1 cellular context compared by ENCODE assay signal in the genomic region with DNA sequence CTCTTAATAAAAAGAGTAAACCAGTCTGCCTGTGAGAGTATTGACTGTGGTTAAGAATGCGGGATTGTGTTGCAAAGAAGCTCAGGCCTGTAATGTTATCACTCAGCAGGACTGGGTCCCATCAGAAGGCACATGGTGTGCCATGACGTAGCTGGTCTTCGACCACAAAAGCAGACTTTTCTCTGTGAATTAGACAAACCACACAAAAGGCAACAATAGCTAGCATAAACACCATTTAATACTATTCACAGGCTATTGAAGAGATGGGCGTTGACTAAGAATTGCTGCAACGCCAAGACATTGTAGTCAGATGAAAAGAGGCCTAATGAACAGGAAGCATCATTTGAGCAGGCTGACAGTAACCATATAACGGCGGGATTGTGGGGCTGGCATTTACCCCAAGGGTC.
TF ChIP-seq lines count a peak whose summit lies in the region.

No MANE protein-coding gene starts in this region.

TF ChIP-seq in WTC11, 78 proteins besides CTCF, POLR2A, EP300 and RAD21 (continued from another document):
- TF ChIP-seq GTF2I (CRISPR knock-in tag; conservative IDR thresholded peaks at IDR 0.05): no peak
- TF ChIP-seq, protein P1, sequence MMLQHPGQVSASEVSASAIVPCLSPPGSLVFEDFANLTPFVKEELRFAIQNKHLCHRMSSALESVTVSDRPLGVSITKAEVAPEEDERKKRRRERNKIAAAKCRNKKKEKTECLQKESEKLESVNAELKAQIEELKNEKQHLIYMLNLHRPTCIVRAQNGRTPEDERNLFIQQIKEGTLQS (CRISPR knock-in tag; conservative IDR thresholded peaks at IDR 0.05): no peak
- no peak for TF ChIP-seq SOX15 (CRISPR knock-in tag; IDR thresholded peaks at IDR 0.05)
- no peak for TF ChIP-seq JAZF1 (CRISPR knock-in tag; IDR thresholded peaks at IDR 0.05)
- peak; percentile 52 for TF ChIP-seq ZNF423 (CRISPR knock-in tag; IDR thresholded peaks at IDR 0.05)
- TF ChIP-seq, protein P2, sequence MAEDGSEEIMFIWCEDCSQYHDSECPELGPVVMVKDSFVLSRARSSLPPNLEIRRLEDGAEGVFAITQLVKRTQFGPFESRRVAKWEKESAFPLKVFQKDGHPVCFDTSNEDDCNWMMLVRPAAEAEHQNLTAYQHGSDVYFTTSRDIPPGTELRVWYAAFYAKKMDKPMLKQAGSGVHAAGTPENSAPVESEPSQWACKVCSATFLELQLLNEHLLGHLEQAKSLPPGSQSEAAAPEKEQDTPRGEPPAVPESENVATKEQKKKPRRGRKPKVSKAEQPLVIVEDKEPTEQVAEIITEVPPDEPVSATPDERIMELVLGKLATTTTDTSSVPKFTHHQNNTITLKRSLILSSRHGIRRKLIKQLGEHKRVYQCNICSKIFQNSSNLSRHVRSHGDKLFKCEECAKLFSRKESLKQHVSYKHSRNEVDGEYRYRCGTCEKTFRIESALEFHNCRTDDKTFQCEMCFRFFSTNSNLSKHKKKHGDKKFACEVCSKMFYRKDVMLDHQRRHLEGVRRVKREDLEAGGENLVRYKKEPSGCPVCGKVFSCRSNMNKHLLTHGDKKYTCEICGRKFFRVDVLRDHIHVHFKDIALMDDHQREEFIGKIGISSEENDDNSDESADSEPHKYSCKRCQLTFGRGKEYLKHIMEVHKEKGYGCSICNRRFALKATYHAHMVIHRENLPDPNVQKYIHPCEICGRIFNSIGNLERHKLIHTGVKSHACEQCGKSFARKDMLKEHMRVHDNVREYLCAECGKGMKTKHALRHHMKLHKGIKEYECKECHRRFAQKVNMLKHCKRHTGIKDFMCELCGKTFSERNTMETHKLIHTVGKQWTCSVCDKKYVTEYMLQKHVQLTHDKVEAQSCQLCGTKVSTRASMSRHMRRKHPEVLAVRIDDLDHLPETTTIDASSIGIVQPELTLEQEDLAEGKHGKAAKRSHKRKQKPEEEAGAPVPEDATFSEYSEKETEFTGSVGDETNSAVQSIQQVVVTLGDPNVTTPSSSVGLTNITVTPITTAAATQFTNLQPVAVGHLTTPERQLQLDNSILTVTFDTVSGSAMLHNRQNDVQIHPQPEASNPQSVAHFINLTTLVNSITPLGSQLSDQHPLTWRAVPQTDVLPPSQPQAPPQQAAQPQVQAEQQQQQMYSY (CRISPR knock-in tag; IDR thresholded peaks at IDR 0.05): peak; percentile 69
- TF ChIP-seq FOXK1 (CRISPR knock-in tag; IDR thresholded peaks at IDR 0.05): no peak; the same call in 1 of the 2 replicates
TF ChIP-seq in WTC11: peak in this region for 2.
